ENCODE assay signal across 15 cellular contexts in the genomic region with DNA sequence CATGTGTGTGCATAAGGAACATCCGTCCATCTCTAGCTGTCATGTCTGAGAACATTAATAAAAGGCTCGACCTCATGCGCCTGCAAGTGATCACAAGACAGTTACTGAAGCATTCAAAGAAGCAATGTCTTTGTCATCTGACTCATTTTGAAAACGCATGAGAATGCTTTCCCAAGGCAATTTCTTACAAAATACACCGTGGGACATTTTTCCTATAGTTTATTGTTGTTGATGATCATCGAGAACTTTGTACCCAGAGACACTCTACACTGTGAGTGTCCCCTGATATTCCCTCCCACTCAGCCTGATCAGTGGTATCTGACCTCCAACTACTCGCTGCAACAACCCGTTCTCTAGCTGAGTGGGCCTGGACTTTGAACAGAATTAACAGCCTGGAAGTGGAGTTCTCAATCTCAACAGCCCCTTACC.
DNase-seq lines count a peak whose midpoint lies in the region; ATAC-seq and TF ChIP-seq lines count a peak whose summit lies in the region.
"Had no signal": no experiment of that assay in that cellular context is flagged by ENCODE, and none has a peak within 500 bp of the region (broad histone marks: within the 10 kb centered on the region; RNA-seq: fewer than 3 reads in every experiment).

No MANE protein-coding gene starts in this region.

- POLR2A ChIA-PET in SK-N-SH (lab: Yijun Ruan, JAX): no interaction called here
- POLR2A ChIA-PET in naive thymus-derived CD8-positive, alpha-beta T cell (lab: Charles Lee): no interaction called here

- TF ChIP-seq CTCF in SK-N-SH (IDR thresholded peaks at IDR 0.05) (no peak), colonic mucosa (IDR thresholded peaks at IDR 0.05) (no peak), liver (IDR thresholded peaks at IDR 0.05; ENCODE audit: low read depth, low read length, missing input control) (no peak), suprapubic skin (IDR thresholded peaks at IDR 0.05) (no peak)

- DNase-seq in SK-N-SH (no peak), colonic mucosa (no peak), suprapubic skin (ENCODE audit: low spot score in 2 of 2) (no peak), COR-L47 (lab: John Stamatoyannopoulos, UW) (no peak)
- no peak for DNase-seq in naive thymus-derived CD8-positive, alpha-beta T cell
- DNase-seq: activated CD4-positive, alpha-beta T cell treated with anti-CD3 and anti-CD28 coated beads for 4 hours; activated effector memory CD4-positive, alpha-beta T cell treated with anti-CD3 and anti-CD28 coated beads, Interleukin-2, amount 50 U/mL, for 16 hours; DMS 273 treated with DMSO at 0.1 percent for 48 hours; NCI-H1694 treated with DMSO at 0.1 percent for 48 hours had no signal

- H3K4me3 ChIP-seq in SK-N-SH (ENCODE audit: low read depth in 2 of 2, low read length in 1 of 2) (no peak overlapping the region), colonic mucosa (no peak overlapping the region), liver (ENCODE audit: low read depth in 1 of 3, low read length in 3 of 3) (no peak overlapping the region), suprapubic skin (no peak overlapping the region)
- H3K4me3 ChIP-seq: HAP-1, right atrium auricular region had no signal

- 62% methylated on average over 8 of the region's 8 CpGs for WGBS in SK-N-SH (ENCODE audit: low lambda C conversion rate)
- 57% methylated on average over 8 of the region's 8 CpGs for WGBS in liver
- WGBS in suprapubic skin: 79% methylated on average over 8 of the region's 8 CpGs

- CTCF ChIA-PET in SK-N-SH (lab: Yijun Ruan, JAX): no interaction called here

- no peak overlapping the region for H3K4me3 Mint-ChIP-seq in naive thymus-derived CD8-positive, alpha-beta T cell

- no peak overlapping the region for H3K27ac Mint-ChIP-seq in naive thymus-derived CD8-positive, alpha-beta T cell

- H3K4me2 ChIP-seq in SK-N-SH: peak overlapping the region; percentile 69

- intact Hi-C loops in colonic mucosa (cut with DNase I): no loop called here

- H3K9me3 Mint-ChIP-seq in naive thymus-derived CD8-positive, alpha-beta T cell: no peaks in the 10 kb centered on the region

- no peak for TF ChIP-seq POLR2A in suprapubic skin (IDR thresholded peaks at IDR 0.05)

- H3K9ac ChIP-seq in SK-N-SH (peak overlapping the region; percentile 25; the same call in 1 of the 2 replicates), colonic mucosa (ENCODE audit: low read depth in 2 of 2, low read length in 2 of 2) (no peak overlapping the region), liver (ENCODE audit: low read depth in 1 of 2, low read length in 2 of 2) (no peak overlapping the region)

- H3F3A ChIP-seq in SK-N-SH (replicated peaks; ENCODE audit: insufficient read depth): peaks cover 24% of the 10 kb centered on the region

- H2AFZ ChIP-seq in SK-N-SH (ENCODE audit: low read depth): no peak overlapping the region

- TF ChIP-seq RAD21 in SK-N-SH (IDR thresholded peaks at IDR 0.05; ENCODE audit: low read length) (no peak), liver (IDR thresholded peaks at IDR 0.05) (peak in 1 of 2 donors; percentile 36)

- H4K20me1 ChIP-seq in SK-N-SH (ENCODE audit: insufficient read depth): no peaks in the 10 kb centered on the region

- no peaks in the 10 kb centered on the region for H3K9me3 ChIP-seq in SK-N-SH
- no peaks in the 10 kb centered on the region for H3K9me3 ChIP-seq in colonic mucosa
- H3K9me3 ChIP-seq in liver (ENCODE audit: control insufficient read depth in 4 of 4, low read length in 3 of 4): no peaks in the 10 kb centered on the region
- H3K9me3 ChIP-seq in suprapubic skin: no peaks in the 10 kb centered on the region
- H3K9me3 ChIP-seq: HAP-1, right atrium auricular region had no signal

- TF ChIP-seq EP300 in SK-N-SH (IDR thresholded peaks at IDR 0.05; ENCODE audit: borderline replicate concordance in 1 of 2, low read depth in 1 of 2, low read length in 1 of 2) (no peak), suprapubic skin (IDR thresholded peaks at IDR 0.05) (no peak)

- H3K27me3 Mint-ChIP-seq in naive thymus-derived CD8-positive, alpha-beta T cell: no peaks in the 10 kb centered on the region

- peaks cover 13 to 35% (median 14%) of the 10 kb centered on the region in 4 donors for H3K4me1 Mint-ChIP-seq in naive thymus-derived CD8-positive, alpha-beta T cell

- H3K27me3 ChIP-seq in SK-N-SH (ENCODE audit: insufficient read depth) (no peaks in the 10 kb centered on the region), colonic mucosa (no peaks in the 10 kb centered on the region), liver (ENCODE audit: control insufficient read depth in 4 of 4, insufficient read depth in 4 of 4, low read length in 3 of 4) (no peaks in the 10 kb centered on the region), suprapubic skin (no peaks in the 10 kb centered on the region)
- H3K27me3 ChIP-seq: right atrium auricular region had no signal

- H3K9me2 ChIP-seq in SK-N-SH: no peaks in the 10 kb centered on the region

- no peaks in the 10 kb centered on the region for H3K36me3 ChIP-seq in SK-N-SH (replicated peaks in 1 of 2; ENCODE audit: control insufficient read depth in 1 of 2, insufficient read depth in 2 of 2, low read length in 1 of 2)
- H3K36me3 ChIP-seq in colonic mucosa: no peaks in the 10 kb centered on the region
- H3K36me3 ChIP-seq in liver (ENCODE audit: control insufficient read depth in 4 of 4, insufficient read depth in 3 of 4, low read depth in 1 of 4, low read length in 3 of 4): no peaks in the 10 kb centered on the region
- H3K36me3 ChIP-seq in suprapubic skin: no peaks in the 10 kb centered on the region
- H3K36me3 ChIP-seq: HAP-1, right atrium auricular region had no signal

- H3K79me2 ChIP-seq in SK-N-SH (ENCODE audit: insufficient read depth): peaks cover 74% of the 10 kb centered on the region

- ATAC-seq in SK-N-SH treated with all-trans-retinoic acid at 6 μM for 48 hours (no peak), HG03095 (IDR thresholded peaks at IDR 0.05; ENCODE audit: unreplicated experiment) (no peak)
- ATAC-seq in naive thymus-derived CD8-positive, alpha-beta T cell: no peak

- H3K27ac ChIP-seq in SK-N-SH (ENCODE audit: low read depth in 2 of 2, low read length in 1 of 2): peak overlapping the region; percentile 95 to 99
- H3K27ac ChIP-seq in colonic mucosa: peak overlapping the region; percentile 2
- peak overlapping the region; percentile 39 to 58 for H3K27ac ChIP-seq in liver (ENCODE audit: low read depth in 1 of 2, low read length in 2 of 2)
- H3K27ac ChIP-seq in suprapubic skin: peak overlapping the region; percentile 43
- H3K27ac ChIP-seq: 22Rv1, right atrium auricular region had no signal

- H3K4me1 ChIP-seq in SK-N-SH (ENCODE audit: control insufficient read depth in 1 of 2, insufficient read depth in 2 of 2, low read depth in 1 of 2, low read length in 1 of 2) (peaks cover 36 to 45% of the 10 kb centered on the region in 2 experiments), colonic mucosa (peaks cover 7% of the 10 kb centered on the region), liver (ENCODE audit: control insufficient read depth in 4 of 4, insufficient read depth in 4 of 4, low read length in 3 of 4) (peaks cover 11 to 32% (median 19%) of the 10 kb centered on the region in 4 donors), suprapubic skin (peaks cover 33% of the 10 kb centered on the region)
- H3K4me1 ChIP-seq: HAP-1 had no signal

- H3K36me3 Mint-ChIP-seq in naive thymus-derived CD8-positive, alpha-beta T cell: peaks cover 0 to 17% (median 9%) of the 10 kb centered on the region in 3 donors

TF ChIP-seq in SK-N-SH, 30 proteins besides CTCF, POLR2A, EP300 and RAD21 (continues in another document):
- TF ChIP-seq RCOR1 (IDR thresholded peaks at IDR 0.05; ENCODE audit: low read length): no peak
- 0 out of 2 replicates have a peak, but pooled peaks have one; percentile 4 for TF ChIP-seq FOSL2 (IDR thresholded peaks at IDR 0.05; ENCODE audit: borderline replicate concordance, low read depth)
- TF ChIP-seq, protein P1, sequence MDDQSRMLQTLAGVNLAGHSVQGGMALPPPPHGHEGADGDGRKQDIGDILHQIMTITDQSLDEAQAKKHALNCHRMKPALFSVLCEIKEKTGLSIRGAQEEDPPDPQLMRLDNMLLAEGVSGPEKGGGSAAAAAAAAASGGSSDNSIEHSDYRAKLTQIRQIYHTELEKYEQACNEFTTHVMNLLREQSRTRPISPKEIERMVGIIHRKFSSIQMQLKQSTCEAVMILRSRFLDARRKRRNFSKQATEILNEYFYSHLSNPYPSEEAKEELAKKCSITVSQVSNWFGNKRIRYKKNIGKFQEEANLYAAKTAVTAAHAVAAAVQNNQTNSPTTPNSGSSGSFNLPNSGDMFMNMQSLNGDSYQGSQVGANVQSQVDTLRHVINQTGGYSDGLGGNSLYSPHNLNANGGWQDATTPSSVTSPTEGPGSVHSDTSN (IDR thresholded peaks at IDR 0.05): 0 out of 2 replicates have a peak, but pooled peaks have one; percentile 46

TF ChIP-seq in SK-N-SH treated with all-trans-retinoic acid at 6 μM for 48 hours, 23 proteins besides CTCF, POLR2A, EP300 and RAD21 (continues in another document):
- TF ChIP-seq, protein P2, sequence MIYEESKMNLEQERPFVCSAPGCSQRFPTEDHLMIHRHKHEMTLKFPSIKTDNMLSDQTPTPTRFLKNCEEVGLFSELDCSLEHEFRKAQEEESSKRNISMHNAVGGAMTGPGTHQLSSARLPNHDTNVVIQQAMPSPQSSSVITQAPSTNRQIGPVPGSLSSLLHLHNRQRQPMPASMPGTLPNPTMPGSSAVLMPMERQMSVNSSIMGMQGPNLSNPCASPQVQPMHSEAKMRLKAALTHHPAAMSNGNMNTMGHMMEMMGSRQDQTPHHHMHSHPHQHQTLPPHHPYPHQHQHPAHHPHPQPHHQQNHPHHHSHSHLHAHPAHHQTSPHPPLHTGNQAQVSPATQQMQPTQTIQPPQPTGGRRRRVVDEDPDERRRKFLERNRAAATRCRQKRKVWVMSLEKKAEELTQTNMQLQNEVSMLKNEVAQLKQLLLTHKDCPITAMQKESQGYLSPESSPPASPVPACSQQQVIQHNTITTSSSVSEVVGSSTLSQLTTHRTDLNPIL (CRISPR knock-in tag; IDR thresholded peaks at IDR 0.05; ENCODE audit: low read depth): no peak
- no peak for TF ChIP-seq ISL1 (CRISPR knock-in tag; IDR thresholded peaks at IDR 0.05)

TF ChIP-seq in liver, 16 proteins besides CTCF, POLR2A, EP300 and RAD21 (continues in another document):
- TF ChIP-seq, protein P3, sequence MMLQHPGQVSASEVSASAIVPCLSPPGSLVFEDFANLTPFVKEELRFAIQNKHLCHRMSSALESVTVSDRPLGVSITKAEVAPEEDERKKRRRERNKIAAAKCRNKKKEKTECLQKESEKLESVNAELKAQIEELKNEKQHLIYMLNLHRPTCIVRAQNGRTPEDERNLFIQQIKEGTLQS (IDR thresholded peaks at IDR 0.05): no peak
- peak; percentile 80 to 92 for TF ChIP-seq HNF4A (conservative IDR thresholded peaks at IDR 0.05)
- no peak for TF ChIP-seq EGR1 (IDR thresholded peaks at IDR 0.05; ENCODE audit: low read depth in 2 of 2)
- TF ChIP-seq JUND (IDR thresholded peaks at IDR 0.05): peak; percentile 13 to 21
- peak; percentile 80 for TF ChIP-seq HNF4G (IDR thresholded peaks at IDR 0.05)
- no peak for TF ChIP-seq TAF1 (conservative IDR thresholded peaks at IDR 0.05)
- TF ChIP-seq NR2F2 (IDR thresholded peaks at IDR 0.05): no peak
- TF ChIP-seq, protein P4, sequence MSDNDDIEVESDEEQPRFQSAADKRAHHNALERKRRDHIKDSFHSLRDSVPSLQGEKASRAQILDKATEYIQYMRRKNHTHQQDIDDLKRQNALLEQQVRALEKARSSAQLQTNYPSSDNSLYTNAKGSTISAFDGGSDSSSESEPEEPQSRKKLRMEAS (IDR thresholded peaks at IDR 0.05): no peak

Comparison
In these comparisons a context has a peak if more than half of its experiments do, and no peak if none do; other contexts are left out.
1. H3K27ac ChIP-seq: peak in every context shown above with its lines; median percentile 97 in SK-N-SH; 48 in liver; 43 in suprapubic skin; 2 in colonic mucosa.